In genomic region chr4:15676039-15676438, GRCh38 we compare ENCODE assay signal across 1 cellular context.
TF ChIP-seq lines count a peak whose summit lies in the region.

No MANE protein-coding gene starts in this region.

TF ChIP-seq in HepG2, 621 proteins besides CTCF, POLR2A, EP300 and RAD21:
- peak; percentile 28; the same call in 1 of the 2 replicates for TF ChIP-seq CEBPB (IDR thresholded peaks at IDR 0.05; ENCODE audit: borderline replicate concordance, low read depth, low read length)
- no peak for TF ChIP-seq ZNF598 (CRISPR knock-in tag; IDR thresholded peaks at IDR 0.05; ENCODE audit: borderline replicate concordance)
